8 cellular contexts compared by ENCODE assay signal in genomic region chr6:6696867-6697531, GRCh38.
A peak's percentile ranks its signal among the peaks of the same experiment; 100 is the strongest.
DNase-seq lines count a peak whose midpoint lies in the region; ATAC-seq and TF ChIP-seq lines count a peak whose summit lies in the region.

No MANE protein-coding gene starts in this region.

- WGBS in adrenal gland, 4 donors, result 24 to 30% (median 27%) methylated on average over 8 to 9 of the region's 9 CpGs

- H3K36me3 ChIP-seq in adrenal gland (replicated peaks in 1 of 2) (no peaks in the 10 kb centered on the region), iPS-20b (ENCODE audit: insufficient read depth, low read depth, low read length) (no peaks in the 10 kb centered on the region)

- intact Hi-C loops in adrenal gland (cut with DNase I), result no loop called here

- H3K9ac ChIP-seq in iPS-20b (ENCODE audit: low read depth, low read length), result 0 out of 2 replicates have a peak overlapping the region, but pooled peaks have one; percentile 2

- H3K4me3 ChIP-seq in AG04450 (ENCODE audit: low read depth, low read length) (no peak overlapping the region), adrenal gland (no peak overlapping the region), iPS-20b (ENCODE audit: low read length) (no peak overlapping the region)

- TF ChIP-seq POLR2A in adrenal gland (IDR thresholded peaks at IDR 0.05), result no peak

- CTCF ChIA-PET in AG04450 (lab: Charles Lee), result interaction anchor here (0.6 to 1.5 kb wide), 18 partner anchors 12 to 918 kb away, joined by 3 to 11 read pairs (median 4); no protein-coding TSS in a partner anchor

- peaks cover 11% of the 10 kb centered on the region for H3K27me3 ChIP-seq in AG04450 (ENCODE audit: control insufficient read depth, insufficient read depth, low read length)
- H3K27me3 ChIP-seq in adrenal gland, result no peaks in the 10 kb centered on the region
- H3K27me3 ChIP-seq in iPS-20b (ENCODE audit: insufficient read depth, low read length), result 0 out of 2 replicates have a peak, but pooled peaks cover 10% of the 10 kb centered on the region

- DNase-seq in AG04450 (ENCODE audit: low read depth, low spot score), result no peak
- peak; percentile 23 for DNase-seq in NCI-H2196 treated with DMSO at 0.1 percent for 48 hours (lab: John Stamatoyannopoulos, UW; ENCODE audit: unreplicated experiment)
- DNase-seq in adrenal gland, result peak; percentile 64 to 87 (median 79)
- peak; percentile 11 to 38 for DNase-seq in stimulated activated CD4-positive, alpha-beta T cell treated with anti-CD3 and anti-CD28 coated beads, Interleukin-2, amount 100 ng/mL, for 48 hours
- no peak for DNase-seq in NCI-H345 treated with DMSO at 0.1 percent for 48 hours (lab: John Stamatoyannopoulos, UW; ENCODE audit: unreplicated experiment)

- H3K9me3 ChIP-seq in AG04450 (ENCODE audit: control insufficient read depth, insufficient read depth, low read length), result no peaks in the 10 kb centered on the region
- no peaks in the 10 kb centered on the region for H3K9me3 ChIP-seq in adrenal gland (replicated peaks in 1 of 3)
- H3K9me3 ChIP-seq in iPS-20b (ENCODE audit: insufficient read depth, low read depth, low read length), result no peaks in the 10 kb centered on the region

- peak; percentile 67 for TF ChIP-seq CTCF in AG04450 (IDR thresholded peaks at IDR 0.05; ENCODE audit: low read depth, low read length)
- TF ChIP-seq CTCF in GM12872 (IDR thresholded peaks at IDR 0.05; ENCODE audit: insufficient read depth, low read depth, low read length), result peak; percentile 78
- peak; percentile 59 to 87 (median 72) for TF ChIP-seq CTCF in adrenal gland (IDR thresholded peaks at IDR 0.05)

- ATAC-seq in GM18511 (IDR thresholded peaks at IDR 0.05; ENCODE audit: unreplicated experiment), result no peak

- peaks cover 20 to 39% of the 10 kb centered on the region in 2 donors for H3K4me1 ChIP-seq in adrenal gland (replicated peaks in 1 of 2)
- H3K4me1 ChIP-seq in iPS-20b (ENCODE audit: insufficient read depth, low read length), result peaks cover 22% of the 10 kb centered on the region

- POLR2A ChIA-PET in AG04450 (lab: Yijun Ruan, JAX), result no interaction called here

- H3K27ac ChIP-seq in AG04450 (ENCODE audit: low read depth, low read length), result no peak overlapping the region
- H3K27ac ChIP-seq in adrenal gland, result peak overlapping the region in 1 of 5 donors; percentile 11
- H3K27ac ChIP-seq in iPS-20b (ENCODE audit: low read length), result no peak overlapping the region

Comparison
In these comparisons a context has a peak if more than half of its experiments do, and no peak if none do; other contexts are left out.
1. DNase-seq: peak in NCI-H2196 treated with DMSO at 0.1 percent for 48 hours (single experiment), adrenal gland (7 of 7) and stimulated activated CD4-positive, alpha-beta T cell treated with anti-CD3 and anti-CD28 coated beads, Interleukin-2, amount 100 ng/mL, for 48 hours (2 of 2); none in AG04450 (single experiment) and NCI-H345 treated with DMSO at 0.1 percent for 48 hours (single experiment).
2. Peak in every context shown above with its lines, with median percentiles within 50 percentile points of each other: CTCF ChIP-seq.